Comparison of ENCODE assay signal across 17 cellular contexts in the genomic region with DNA sequence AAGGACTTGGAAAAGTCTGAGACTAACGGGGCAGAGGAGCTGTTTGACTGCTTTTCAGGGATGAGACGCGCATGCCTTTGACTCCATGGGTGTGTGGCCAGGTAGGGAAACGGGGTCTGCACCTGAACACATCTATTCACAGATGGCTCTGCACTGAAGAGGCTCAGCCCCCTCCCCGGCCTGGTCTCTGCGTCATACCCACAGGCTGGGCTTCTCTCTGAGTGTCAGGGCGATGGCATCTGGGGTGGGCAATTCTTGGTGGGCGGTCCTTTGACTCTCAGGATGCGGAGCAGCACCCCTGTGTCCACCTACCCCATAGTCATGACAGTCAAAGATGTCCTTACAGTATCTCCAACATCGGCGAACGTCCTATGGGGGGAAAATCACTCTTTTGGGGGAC. TPM values are rescaled to one million over a fixed set of nuclear protein-coding genes. Genes with fewer than 3 reads are reported as not detected.
DNase-seq lines count a peak whose midpoint lies in the region; ATAC-seq and TF ChIP-seq lines count a peak whose summit lies in the region.
"Had no signal": no experiment of that assay in that cellular context is flagged by ENCODE, and none has a peak within 500 bp of the region (broad histone marks: within the 10 kb centered on the region; RNA-seq: fewer than 3 reads in every experiment).

No MANE protein-coding gene starts in this region.

- H4K8ac ChIP-seq in mesendoderm (ENCODE audit: low read depth, low read length) = no peak overlapping the region

- 59 to 79% (median 74%) methylated on average over 12 of the region's 12 CpGs for WGBS in heart left ventricle, 4 donors
- WGBS in mammary epithelial cell (ENCODE audit: low coverage, missing lambda C conversion rate) = 62% methylated on average over 10 of the region's 12 CpGs
- no CpG with 5 or more reads among the region's 12 CpGs for WGBS in mesendoderm (ENCODE audit: extremely low coverage, insufficient coverage, low lambda C conversion rate)
- 80 to 94% methylated on average over 3 to 12 of the region's 12 CpGs for WGBS in transverse colon (ENCODE audit: low coverage in 1 of 2), 2 donors

- H2AFZ ChIP-seq in mammary epithelial cell (ENCODE audit: low read depth, low read length) = no peak overlapping the region

- peak overlapping the region; percentile 74 for H3K4me2 ChIP-seq in mammary epithelial cell (ENCODE audit: insufficient read depth, low read depth, low read length)
- no peak overlapping the region for H3K4me2 ChIP-seq in mesendoderm (ENCODE audit: low read length)

- TF ChIP-seq EP300 in transverse colon (IDR thresholded peaks at IDR 0.05; ENCODE audit: low read depth) = no peak

- in situ Hi-C loops in mammary epithelial cell (cut with MboI; ENCODE audit: low sequenced_read_pairs in 2 of 2) (no loop called here), transverse colon (cut with MboI; ENCODE audit: low pct_ligation_motif_present in 1 of 4, low pct_unique_long_range_greater_than_20kb in 1 of 4, low sequenced_read_pairs in 3 of 4) (no loop called here)

- H3K9me3 ChIP-seq in heart left ventricle (no peaks in the 10 kb centered on the region), mammary epithelial cell (replicated peaks; ENCODE audit: insufficient read depth, low read length) (no peaks in the 10 kb centered on the region), transverse colon (no peaks in the 10 kb centered on the region)

- no peak overlapping the region for H3K18ac ChIP-seq in mesendoderm (ENCODE audit: low read length)

- H2BK5ac ChIP-seq in mesendoderm (ENCODE audit: low read length) = no peak overlapping the region

- H3K36me3 ChIP-seq in heart left ventricle (no peaks in the 10 kb centered on the region), mammary epithelial cell (ENCODE audit: insufficient read depth, low read length) (peaks cover 8% of the 10 kb centered on the region), mesendoderm (ENCODE audit: control insufficient read depth, insufficient read depth, low read length) (peaks cover 1% of the 10 kb centered on the region), transverse colon (no peaks in the 10 kb centered on the region)

- no peak overlapping the region for H2AK5ac ChIP-seq in mesendoderm (ENCODE audit: low read length)

- peak overlapping the region; percentile 47 for H3K56ac ChIP-seq in mesendoderm (ENCODE audit: low read length)

- no peak overlapping the region for H3K23ac ChIP-seq in mesendoderm (ENCODE audit: low read length)

- peaks cover 22% of the 10 kb centered on the region for H3K79me1 ChIP-seq in mesendoderm (ENCODE audit: low read length)

- BruUV-seq in mammary epithelial cell (replicated peaks; lab: Mats Ljungman, UMichigan) = no TSS peak

- no peaks in the 10 kb centered on the region for H4K20me1 ChIP-seq in mammary epithelial cell (ENCODE audit: insufficient read depth, low read length)

- H3K4me3 ChIP-seq in heart left ventricle (no peak overlapping the region), mammary epithelial cell (replicated peaks in 1 of 3; ENCODE audit: insufficient read depth in 1 of 3, low read depth in 2 of 3, low read length in 3 of 3) (peak overlapping the region in 1 of 3 experiments; percentile 4), mesendoderm (ENCODE audit: low read length) (no peak overlapping the region), transverse colon (no peak overlapping the region)

- peaks cover 78% of the 10 kb centered on the region for H3K79me2 ChIP-seq in mammary epithelial cell (ENCODE audit: insufficient read depth, low read length)
- peaks cover 37% of the 10 kb centered on the region for H3K79me2 ChIP-seq in mesendoderm (ENCODE audit: control insufficient read depth, insufficient read depth, low read length)

- H3K27me3 ChIP-seq in heart left ventricle (no peaks in the 10 kb centered on the region), mammary epithelial cell (ENCODE audit: insufficient read depth, low read length) (no peaks in the 10 kb centered on the region), mesendoderm (ENCODE audit: insufficient read depth, low read length, poor library complexity) (no peaks in the 10 kb centered on the region), transverse colon (no peaks in the 10 kb centered on the region)

- TF ChIP-seq CTCF in heart left ventricle (IDR thresholded peaks at IDR 0.05) (no peak), mammary epithelial cell (conservative IDR thresholded peaks at IDR 0.05 in 1 of 2, IDR thresholded peaks at IDR 0.05 in 1 of 2; ENCODE audit: extremely low read depth in 1 of 2, insufficient read depth in 1 of 2, low read depth in 1 of 2, low read length in 2 of 2) (no peak), transverse colon (IDR thresholded peaks at IDR 0.05) (no peak)

- H2BK15ac ChIP-seq in mesendoderm (replicated peaks; ENCODE audit: low read depth) = no peak overlapping the region

- H3K9ac ChIP-seq in mammary epithelial cell (ENCODE audit: insufficient read depth, low read length) = peak overlapping the region; percentile 68
- H3K9ac ChIP-seq in mesendoderm (ENCODE audit: low read length) = no peak overlapping the region

- dilution Hi-C loops in mammary epithelial cell (cut with HindIII; ENCODE audit: low sequenced_read_pairs) = no loop called here

- H2BK120ac ChIP-seq in mesendoderm (ENCODE audit: low read depth, low read length) = no peak overlapping the region

- intact Hi-C loops in heart left ventricle (cut with DNase I) (no loop called here), Right ventricle myocardium inferior (cut with DNase I) (loop anchor here (2.0 kb wide), 1 partner anchor 22 kb away; no protein-coding TSS in a partner anchor), mammary epithelial cell (cut with micrococcal nuclease) (no loop called here), transverse colon (cut with DNase I; ENCODE audit: low total_unique reads) (no loop called here)

- H3K27ac ChIP-seq in heart left ventricle (peak overlapping the region in 9 of 12 donors; percentile 1 to 65 (median 29)), mammary epithelial cell (ENCODE audit: insufficient read depth, low read depth, low read length) (peak overlapping the region; percentile 97), mesendoderm (ENCODE audit: low read depth, low read length) (no peak overlapping the region), transverse colon (peak overlapping the region; percentile 2 to 43 (median 34))

- CTCF ChIA-PET in mammary epithelial cell (lab: Charles Lee; ENCODE audit: low non-redundant PET) = no interaction called here

- TF ChIP-seq POLR2A in heart left ventricle (IDR thresholded peaks at IDR 0.05) (no peak), transverse colon (IDR thresholded peaks at IDR 0.05) (no peak)

- H3K4ac ChIP-seq in mesendoderm (ENCODE audit: low read depth, low read length) = no peak overlapping the region

- peaks cover 0 to 68% (median 19%) of the 10 kb centered on the region in 12 donors for H3K4me1 ChIP-seq in heart left ventricle
- peaks cover 54% of the 10 kb centered on the region for H3K4me1 ChIP-seq in mammary epithelial cell (ENCODE audit: insufficient read depth, low read length)
- H3K4me1 ChIP-seq in mesendoderm (ENCODE audit: control insufficient read depth, low read depth, low read length) = peaks cover 18% of the 10 kb centered on the region
- H3K4me1 ChIP-seq in transverse colon = peaks cover 10 to 27% (median 16%) of the 10 kb centered on the region in 4 donors

- no peak overlapping the region for H4K5ac ChIP-seq in mesendoderm (ENCODE audit: low read length)

- ATAC-seq in heart left ventricle (no peak), Right ventricle myocardium inferior (no peak)
- ATAC-seq: stimulated activated effector memory CD8-positive, alpha-beta T cell treated with anti-CD3 and anti-CD28 coated beads, Interleukin-12 subunit alpha, Interleukin-12 subunit beta, amount 100 ng/mL, for 72 hours had no signal

- no peak for DNase-seq in heart left ventricle
- DNase-seq in Right ventricle myocardium inferior (ENCODE audit: missing footprints) = no peak
- DNase-seq in mammary epithelial cell = no peak
- no peak for DNase-seq in mesendoderm
- DNase-seq in transverse colon = no peak
- no peak for DNase-seq in activated CD4-positive, alpha-beta T cell treated with anti-CD3 and anti-CD28 coated beads, Interleukin-2, amount 50 U/mL, for 1 hour
- no peak for DNase-seq in NCI-H1930 (lab: John Stamatoyannopoulos, UW)
- no peak for DNase-seq in ecto neural progenitor cell (ENCODE audit: low spot score)
- DNase-seq: activated naive CD4-positive, alpha-beta T cell treated with anti-CD3 and anti-CD28 coated beads, Interleukin-2, amount 50 U/mL, for 16 hours; COR-L47; GF-D8; MM.1S; naive B cell; NCI-H748 treated with DMSO at 0.1 percent for 48 hours; SHP77; stimulated activated CD4-positive, alpha-beta T cell treated with anti-CD3 and anti-CD28 coated beads, Interleukin-4, amount 100 ng/mL, for 4 hours had no signal

RNA-seq across cellular contexts. Expression of a gene that starts 23.0 kb away (rescaled TPM):
- total RNA-seq in heart left ventricle = 100 to 1,000 TPM; 141 to 318 (median 183) TPM
- 100 to 1,000 TPM in 1 of 2 donors, 10 to 100 TPM in 1; 68.0 to 231 TPM for polyA plus RNA-seq in heart left ventricle
- 181 TPM for total RNA-seq in Right ventricle myocardium inferior
- 100 to 1,000 TPM; 142 to 272 TPM for total RNA-seq in mammary epithelial cell
- polyA plus RNA-seq in mammary epithelial cell = 201 TPM
- polyA minus RNA-seq in mammary epithelial cell = 208 TPM
- 43.2 TPM for polyA plus RNA-seq in mesendoderm (2013, experiment 1 of 2)
- polyA plus RNA-seq in mesendoderm (2013, experiment 2 of 2) = 46.8 TPM
- 10 to 100 TPM; 53.9 to 93.9 (median 66.2) TPM for total RNA-seq in transverse colon
